Comparison of ENCODE assay signal across 25 cellular contexts in the genomic region with DNA sequence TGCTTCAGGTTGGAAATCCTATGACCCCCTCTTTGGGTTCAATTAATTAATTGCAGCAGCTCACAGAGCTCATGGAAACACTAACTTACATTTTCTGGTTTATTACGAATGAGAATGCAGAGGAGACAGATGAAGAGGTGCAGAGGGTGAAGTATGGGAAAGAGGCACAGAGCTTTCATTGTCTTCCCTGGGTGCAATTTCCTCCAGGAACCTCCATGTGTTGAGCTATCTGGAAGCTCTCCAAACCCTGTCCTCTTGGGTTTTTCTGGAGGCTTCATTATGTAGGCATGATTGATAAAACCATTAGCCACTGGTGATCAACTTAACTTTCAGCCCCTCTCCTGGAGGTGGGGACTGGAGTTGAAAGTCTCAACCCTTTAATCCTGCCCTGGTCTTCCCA.
"Had no signal": no experiment of that assay in that cellular context is flagged by ENCODE, and none has a peak within 500 bp of the region (broad histone marks: within the 10 kb centered on the region; RNA-seq: fewer than 3 reads in every experiment).

No MANE protein-coding gene starts in this region.

- H3K9me3 ChIP-seq: colonic mucosa had no signal

- H3K4me3 ChIP-seq: breast epithelium, cardiac muscle cell, colonic mucosa, esophagus squamous epithelium had no signal

- H3K4me1 ChIP-seq: breast epithelium, colonic mucosa, esophagus squamous epithelium had no signal

- DNase-seq: activated B cell treated with CpG ODN at 0.5 μM for 24 hours; activated CD4-positive, alpha-beta T cell treated with anti-CD3 and anti-CD28 coated beads for 48 hours; activated CD4-positive, alpha-beta T cell treated with anti-CD3 and anti-CD28 coated beads, Interleukin-2, amount 50 U/mL, for 1 hour; activated CD4-positive, alpha-beta T cell treated with anti-CD3 and anti-CD28 coated beads, Interleukin-2, amount 50 U/mL, for 48 hours; activated CD8-positive, alpha-beta memory T cell treated with anti-CD3 and anti-CD28 coated beads for 24 hours; activated CD8-positive, alpha-beta T cell treated with anti-CD3 and anti-CD28 coated beads for 36 hours; activated effector memory CD4-positive, alpha-beta T cell treated with Interleukin-2 at 50 U/mL for 16 hours; activated gamma-delta T cell treated with Interleukin-2 at 50 U/mL for 16 hours; activated naive CD4-positive, alpha-beta T cell treated with anti-CD3 and anti-CD28 coated beads, Interleukin-2, amount 50 U/mL, for 16 hours; activated naive CD4-positive, alpha-beta T cell treated with Interleukin-2 at 50 U/mL for 16 hours; activated T-cell treated with anti-CD3 and anti-CD28 coated beads, Interleukin-2, amount 50 U/mL, for 4 hours; amniotic stem cell; anterior cingulate cortex; central memory CD4-positive, alpha-beta T cell; cerebellar nuclear complex; colonic mucosa; effector CD8-positive, alpha-beta T cell; esophagus squamous epithelium; head of caudate nucleus; T-helper 17 cell; T1000 had no signal

- H3K36me3 ChIP-seq: breast epithelium, cardiac muscle cell, colonic mucosa, esophagus squamous epithelium, WERI-Rb-1 had no signal

- H3K27me3 ChIP-seq: breast epithelium, cardiac muscle cell, colonic mucosa, esophagus squamous epithelium had no signal

- H3K27ac ChIP-seq: breast epithelium, cardiac muscle cell, colonic mucosa, epithelial cell of prostate, esophagus squamous epithelium, WERI-Rb-1 had no signal
